Comparison of ENCODE assay signal across 8 cellular contexts in the genomic region with DNA sequence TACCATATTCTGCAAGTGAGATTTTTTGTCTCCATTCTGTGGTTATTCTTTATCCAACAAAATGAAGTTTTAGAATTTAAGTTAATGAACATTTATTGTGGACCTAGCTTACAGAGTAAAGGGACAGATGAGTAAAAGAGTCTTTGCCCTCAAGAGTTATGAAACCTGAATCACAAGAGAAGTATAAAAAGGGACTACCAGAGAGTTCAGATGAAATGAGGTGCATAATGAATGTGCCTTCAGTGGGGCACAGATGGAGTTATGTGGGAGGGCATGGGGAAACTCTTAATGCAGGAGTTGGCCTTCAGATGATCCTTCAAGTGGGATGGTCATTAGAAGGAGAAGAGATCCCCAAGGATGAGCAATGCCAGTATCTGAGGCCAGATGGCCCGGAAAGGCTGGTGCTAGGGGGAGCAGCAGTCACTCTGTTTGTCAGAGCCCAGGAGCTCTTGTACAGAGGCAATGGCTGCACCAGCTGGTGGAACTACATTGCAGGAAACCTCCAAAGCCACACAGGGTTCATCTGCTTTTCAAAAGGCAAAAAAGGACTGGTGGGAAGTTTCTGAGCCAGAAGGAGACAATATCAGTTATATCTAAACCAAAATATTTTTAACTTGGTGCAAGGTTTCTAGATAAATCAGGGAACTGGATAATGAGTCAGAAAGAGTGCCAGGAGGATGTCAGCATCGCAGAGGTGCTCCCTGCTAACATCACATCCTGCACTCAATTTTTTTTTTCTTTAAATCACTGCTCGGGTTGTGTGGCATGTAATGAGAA.
A peak's percentile ranks its signal among the peaks of the same experiment; 100 is the strongest.
DNase-seq lines count a peak whose midpoint lies in the region; ATAC-seq and TF ChIP-seq lines count a peak whose summit lies in the region.

No MANE protein-coding gene starts in this region.

- intact Hi-C loops in CD4-positive, alpha-beta memory T cell (cut with micrococcal nuclease) = loop anchor here (10.0 kb wide), 1 partner anchor 1032 kb away; no protein-coding TSS in a partner anchor
- intact Hi-C loops in left ventricle myocardium superior (cut with micrococcal nuclease) = no loop called here
- intact Hi-C loops in prostate gland (cut with DNase I) = no loop called here

- H3K4me3 ChIP-seq in CD4-positive, alpha-beta memory T cell (ENCODE audit: low read length in 2 of 2) = no peak overlapping the region
- no peak overlapping the region for H3K4me3 ChIP-seq in prostate gland

- DNase-seq in CD4-positive, alpha-beta memory T cell = peak in 3 of 5 donors; percentile 4 to 11 (median 7)
- DNase-seq in NCI-H226 (peak; percentile 29), left ventricle myocardium superior (no peak), prostate gland (ENCODE audit: low spot score) (no peak), DMS114 treated with DMSO at 0.1 percent for 48 hours (lab: John Stamatoyannopoulos, UW; ENCODE audit: unreplicated experiment) (no peak), immature natural killer cell (no peak)

- H3K36me3 Mint-ChIP-seq in CD4-positive, alpha-beta memory T cell = peaks cover 2 to 9% of the 10 kb centered on the region in 2 donors
- H3K36me3 Mint-ChIP-seq in immature natural killer cell = peaks cover 0 to 9% (median 4%) of the 10 kb centered on the region in 3 donors

- peak overlapping the region in 6 of 7 donors; percentile 18 to 93 (median 36) for H3K27ac Mint-ChIP-seq in CD4-positive, alpha-beta memory T cell
- H3K27ac Mint-ChIP-seq in immature natural killer cell = no peak overlapping the region

- no peak for TF ChIP-seq POLR2A in prostate gland (IDR thresholded peaks at IDR 0.05)

- POLR2A ChIA-PET in CD4-positive, alpha-beta memory T cell (lab: Charles Lee; ENCODE audit: partially characterized antibody) = no interaction called here

- H3K27ac ChIP-seq in CD4-positive, alpha-beta memory T cell (ENCODE audit: low read depth, low read length) = no peak overlapping the region
- H3K27ac ChIP-seq in prostate gland = no peak overlapping the region

- no peaks in the 10 kb centered on the region for H3K36me3 ChIP-seq in CD4-positive, alpha-beta memory T cell (ENCODE audit: insufficient read depth, low read length)
- H3K36me3 ChIP-seq in prostate gland = no peaks in the 10 kb centered on the region

- 66% methylated on average over 3 of the region's 3 CpGs for WGBS in prostate gland

- H3K9me3 Mint-ChIP-seq in CD4-positive, alpha-beta memory T cell = peaks cover 7 to 17% (median 10%) of the 10 kb centered on the region in 8 donors
- peaks cover 1 to 9% (median 6%) of the 10 kb centered on the region in 6 donors for H3K9me3 Mint-ChIP-seq in immature natural killer cell

- CTCF ChIA-PET in CD4-positive, alpha-beta memory T cell (lab: Charles Lee; ENCODE audit: partially characterized antibody) = no interaction called here

- peaks cover 13% of the 10 kb centered on the region for H3K4me1 ChIP-seq in CD4-positive, alpha-beta memory T cell (ENCODE audit: insufficient read depth, low read length)
- H3K4me1 ChIP-seq in prostate gland (replicated peaks) = no peaks in the 10 kb centered on the region

- H3K4me1 Mint-ChIP-seq in CD4-positive, alpha-beta memory T cell = peaks cover 16 to 18% (median 16%) of the 10 kb centered on the region in 4 donors
- H3K4me1 Mint-ChIP-seq in immature natural killer cell = peaks cover 0 to 6% of the 10 kb centered on the region in 2 donors

- no peaks in the 10 kb centered on the region for H3K27me3 Mint-ChIP-seq in CD4-positive, alpha-beta memory T cell
- H3K27me3 Mint-ChIP-seq in immature natural killer cell (ENCODE audit: low read depth in 3 of 3) = peaks cover 0 to 11% (median 7%) of the 10 kb centered on the region in 3 donors

- H3K4me3 Mint-ChIP-seq in CD4-positive, alpha-beta memory T cell = peak overlapping the region in 7 of 8 donors; percentile 37 to 72 (median 54)
- no peak overlapping the region for H3K4me3 Mint-ChIP-seq in immature natural killer cell

- no peaks in the 10 kb centered on the region for H3K9me3 ChIP-seq in CD4-positive, alpha-beta memory T cell (ENCODE audit: control insufficient read depth in 1 of 2, low read length in 2 of 2)
- H3K9me3 ChIP-seq in prostate gland = no peaks in the 10 kb centered on the region

- no peak for TF ChIP-seq CTCF in prostate gland (IDR thresholded peaks at IDR 0.05)

- peak; percentile 55 for ATAC-seq in GM19455 (IDR thresholded peaks at IDR 0.05; ENCODE audit: unreplicated experiment)
- peak; percentile 25 for ATAC-seq in left ventricle myocardium superior
- ATAC-seq in HG03095 (IDR thresholded peaks at IDR 0.05; ENCODE audit: unreplicated experiment) = no peak

- H3K27me3 ChIP-seq in CD4-positive, alpha-beta memory T cell (ENCODE audit: insufficient read depth, low read length) = no peaks in the 10 kb centered on the region
- H3K27me3 ChIP-seq in prostate gland (replicated peaks; ENCODE audit: insufficient read depth) = no peaks in the 10 kb centered on the region

Comparison
In these comparisons a context has a peak if more than half of its experiments do, and no peak if none do; other contexts are left out.
1. DNase-seq: peak in CD4-positive, alpha-beta memory T cell (3 of 5) and NCI-H226 (single experiment); none in left ventricle myocardium superior (single experiment), prostate gland (single experiment), DMS114 treated with DMSO at 0.1 percent for 48 hours (single experiment) and immature natural killer cell (0 of 3).
2. H3K27ac Mint-ChIP-seq: peak in CD4-positive, alpha-beta memory T cell (6 of 7); none in immature natural killer cell (0 of 6).
3. H3K4me3 Mint-ChIP-seq: peak in CD4-positive, alpha-beta memory T cell (7 of 8); none in immature natural killer cell (0 of 5).